22 cellular contexts compared by ENCODE assay signal in genomic region chr20:54324041-54324440, GRCh38.
"Had no signal": no experiment of that assay in that cellular context is flagged by ENCODE, and none has a peak within 500 bp of the region (broad histone marks: within the 10 kb centered on the region; RNA-seq: fewer than 3 reads in every experiment).

No MANE protein-coding gene starts in this region.

- DNase-seq: effector memory CD4-positive, alpha-beta T cell; heart left ventricle; hypothalamus; kidney glomerular epithelial cell; mesendoderm; naive B cell; occipital lobe; pancreas; right cardiac atrium; small intestine; stimulated activated CD4-positive, alpha-beta T cell treated with anti-CD3 and anti-CD28 coated beads, Interleukin-2, amount 100 ng/mL, for 48 hours; stimulated activated naive CD4-positive, alpha-beta T cell treated with Interleukin-2 at 50 U/mL for 16 hours; testis; upper lobe of right lung had no signal

- H3K36me3 Mint-ChIP-seq: naive B cell had no signal

- H3K4me3 ChIP-seq: heart left ventricle, pancreas, testis, tibial nerve, upper lobe of right lung, vagina had no signal

- H3K4me3 Mint-ChIP-seq: naive B cell, nephron had no signal

- H3K9me3 Mint-ChIP-seq: naive B cell, nephron had no signal

- H3K27me3 Mint-ChIP-seq: progenitor cell of endocrine pancreas had no signal

- H3K4me1 ChIP-seq: heart left ventricle, pancreas, testis, tibial nerve, upper lobe of right lung, vagina had no signal

- H3K4me1 Mint-ChIP-seq: naive B cell had no signal

- H3K27ac ChIP-seq: heart left ventricle, pancreas, testis, tibial nerve, upper lobe of right lung, vagina had no signal

- H3K36me3 ChIP-seq: heart left ventricle, pancreas, tibial nerve, upper lobe of right lung, vagina had no signal

- FAIRE-seq: endometrium, frontal cortex, islet of Langerhans, pancreas, small intestine had no signal

- H3K27ac Mint-ChIP-seq: naive B cell, progenitor cell of endocrine pancreas had no signal

- H3K27me3 ChIP-seq: heart left ventricle, pancreas, testis, tibial nerve, vagina had no signal

- ATAC-seq: esophagus mucosa, pancreas, right cardiac atrium, upper lobe of right lung had no signal

- H3K9me3 ChIP-seq: heart left ventricle, pancreas, testis, tibial nerve, upper lobe of right lung, vagina had no signal
